Comparison of ENCODE assay signal across 1 cellular context in genomic region chr5:125052601-125053000, GRCh38.
TF ChIP-seq lines count a peak whose summit lies in the region.

No MANE protein-coding gene starts in this region.

TF ChIP-seq in H1, 55 proteins besides CTCF, POLR2A, EP300 and RAD21 (continued from another document):
- no peak for TF ChIP-seq RNF2 (IDR thresholded peaks at IDR 0.05; ENCODE audit: borderline replicate concordance, low read depth, low read length, missing control alignments, poor library complexity, severe bottlenecking)
- TF ChIP-seq CHD7 (IDR thresholded peaks at IDR 0.05; ENCODE audit: insufficient replicate concordance, low read length): no peak
- TF ChIP-seq SAP30 (IDR thresholded peaks at IDR 0.05; ENCODE audit: insufficient read depth, insufficient replicate concordance, low read length): no peak
- no peak for TF ChIP-seq EGR1 (IDR thresholded peaks at IDR 0.05; ENCODE audit: borderline replicate concordance, low read depth, low read length)
- no peak for TF ChIP-seq TBP (IDR thresholded peaks at IDR 0.05; ENCODE audit: low read depth, low read length)
- TF ChIP-seq RXRA (IDR thresholded peaks at IDR 0.05; ENCODE audit: insufficient read depth, low read depth, low read length): no peak
- TF ChIP-seq FOSL1 (IDR thresholded peaks at IDR 0.05; ENCODE audit: insufficient read depth, low read depth, low read length): no peak
- no peak for TF ChIP-seq ASH2L (IDR thresholded peaks at IDR 0.05; ENCODE audit: low read length)
- no peak for TF ChIP-seq PHF8 (conservative IDR thresholded peaks at IDR 0.05; ENCODE audit: low read depth, low read length)
- no peak for TF ChIP-seq GTF2F1 (IDR thresholded peaks at IDR 0.05; ENCODE audit: borderline replicate concordance, low read depth, low read length)
- no peak for TF ChIP-seq CEBPB (IDR thresholded peaks at IDR 0.05; ENCODE audit: low read depth, low read length)
- TF ChIP-seq BACH1 (IDR thresholded peaks at IDR 0.05; ENCODE audit: low read length): no peak
